9 cellular contexts compared by ENCODE assay signal in the genomic region with DNA sequence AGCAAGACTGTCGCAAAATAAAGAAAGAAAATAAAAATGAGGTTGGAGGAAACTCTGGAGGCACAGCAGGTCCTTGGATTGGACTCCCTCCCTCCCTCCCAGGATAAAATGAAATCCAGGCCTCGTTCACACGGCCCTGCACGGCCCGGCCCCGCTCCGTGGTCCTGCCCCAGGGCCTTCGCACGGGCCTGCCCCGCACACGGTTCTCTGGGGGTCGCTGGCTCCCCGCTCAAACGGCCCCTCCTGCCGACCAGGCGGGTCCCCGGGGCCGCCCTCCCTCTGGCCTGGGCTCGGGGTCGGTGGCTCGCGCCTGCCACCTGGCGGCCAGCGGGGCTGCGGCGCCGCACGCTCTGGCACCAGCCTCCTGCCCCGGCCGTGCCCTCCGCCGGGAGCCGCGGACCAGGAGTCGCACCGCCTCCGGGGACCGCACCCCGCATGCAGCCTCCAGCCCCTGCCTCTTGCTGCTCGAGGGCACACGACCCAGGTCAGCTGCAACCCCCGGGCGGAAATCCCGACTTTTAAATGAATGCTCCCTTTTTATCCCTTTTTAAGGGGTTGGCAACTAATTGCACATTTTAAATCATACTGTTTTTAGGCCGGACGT. TPM values are rescaled to one million over a fixed set of nuclear protein-coding genes. Genes with fewer than 3 reads are reported as not detected.
DNase-seq lines count a peak whose midpoint lies in the region; ATAC-seq and TF ChIP-seq lines count a peak whose summit lies in the region.
"Had no signal": no experiment of that assay in that cellular context is flagged by ENCODE, and none has a peak within 500 bp of the region (broad histone marks: within the 10 kb centered on the region; RNA-seq: fewer than 3 reads in every experiment).

No MANE protein-coding gene starts in this region.

- no peak overlapping the region for H3K4me3 ChIP-seq in OCI-LY1 (ENCODE audit: low read depth, low read length, poor library complexity, severe bottlenecking)
- H3K4me3 ChIP-seq in fibroblast of mammary gland (ENCODE audit: control insufficient read depth, low read depth, low read length): peak overlapping the region; percentile 15
- no peak overlapping the region for H3K4me3 ChIP-seq in neural progenitor cell

- H2AFZ ChIP-seq in OCI-LY1 (ENCODE audit: low read length) (no peak overlapping the region), neural progenitor cell (replicated peaks) (no peak overlapping the region)

- H3K36me3 Mint-ChIP-seq in activated T-cell treated with anti-CD3 and anti-CD28 coated beads, Interleukin-2, amount 50 U/mL, for 72 hours (ENCODE audit: insufficient read depth in 2 of 2): peaks cover 3 to 6% of the 10 kb centered on the region in 2 donors
- peaks cover 5% of the 10 kb centered on the region for H3K36me3 Mint-ChIP-seq in neural progenitor cell

- H3F3A ChIP-seq in OCI-LY1 (ENCODE audit: insufficient read depth, low read length): no peaks in the 10 kb centered on the region
- H3F3A ChIP-seq in neural progenitor cell (ENCODE audit: low read depth): peaks cover 50% of the 10 kb centered on the region

- H3K27ac Mint-ChIP-seq in activated T-cell treated with anti-CD3 and anti-CD28 coated beads, Interleukin-2, amount 50 U/mL, for 72 hours: no peak overlapping the region
- H3K27ac Mint-ChIP-seq in neural progenitor cell: no peak overlapping the region

- no peaks in the 10 kb centered on the region for H3K9me3 Mint-ChIP-seq in activated T-cell treated with anti-CD3 and anti-CD28 coated beads, Interleukin-2, amount 50 U/mL, for 72 hours
- no peaks in the 10 kb centered on the region for H3K9me3 Mint-ChIP-seq in neural progenitor cell

- H3K9ac ChIP-seq in OCI-LY1 (ENCODE audit: low read length): no peak overlapping the region
- H3K9ac ChIP-seq in neural progenitor cell: no peak overlapping the region

- no peak overlapping the region for H3K27ac ChIP-seq in OCI-LY1 (ENCODE audit: low read depth, low read length, poor library complexity, severe bottlenecking)
- no peak overlapping the region for H3K27ac ChIP-seq in neural progenitor cell

- no peaks in the 10 kb centered on the region for H3K9me3 ChIP-seq in OCI-LY1 (ENCODE audit: low read length)
- no peaks in the 10 kb centered on the region for H3K9me3 ChIP-seq in neural progenitor cell (ENCODE audit: low read depth)

- no peaks in the 10 kb centered on the region for H3K9me2 ChIP-seq in OCI-LY1 (ENCODE audit: low read depth, low read length)

- H3K27me3 ChIP-seq in OCI-LY1 (ENCODE audit: insufficient read depth, low read length) (no peaks in the 10 kb centered on the region; the same call in 1 of the 2 replicates), neural progenitor cell (no peaks in the 10 kb centered on the region)

- no peaks in the 10 kb centered on the region for H3K27me3 Mint-ChIP-seq in activated T-cell treated with anti-CD3 and anti-CD28 coated beads, Interleukin-2, amount 50 U/mL, for 72 hours (ENCODE audit: low read depth)
- H3K27me3 Mint-ChIP-seq in neural progenitor cell (ENCODE audit: insufficient read depth, low read depth): peaks cover 11% of the 10 kb centered on the region

- peaks cover 10% of the 10 kb centered on the region; the same call in 1 of the 2 replicates for H3K36me3 ChIP-seq in OCI-LY1 (ENCODE audit: insufficient read depth, low read length)
- H3K36me3 ChIP-seq in neural progenitor cell: no peaks in the 10 kb centered on the region

- TF ChIP-seq CTCF in OCI-LY1 (IDR thresholded peaks at IDR 0.05; ENCODE audit: low read length) (peak; percentile 87), fibroblast of mammary gland (conservative IDR thresholded peaks at IDR 0.05; ENCODE audit: control insufficient read depth, insufficient read depth, low read depth, low read length) (no peak), neural progenitor cell (IDR thresholded peaks at IDR 0.05) (peak; percentile 91)

- H3K4me2 ChIP-seq in OCI-LY1 (ENCODE audit: low read length) (peak overlapping the region; percentile 31; the same call in 1 of the 2 replicates), neural progenitor cell (peak overlapping the region; percentile 58)

- H3K4me1 ChIP-seq in OCI-LY1 (ENCODE audit: insufficient read depth, low read length, severe bottlenecking) (peaks cover 16% of the 10 kb centered on the region), neural progenitor cell (peaks cover 21% of the 10 kb centered on the region)

- H3K4me1 Mint-ChIP-seq in activated T-cell treated with anti-CD3 and anti-CD28 coated beads, Interleukin-2, amount 50 U/mL, for 72 hours (ENCODE audit: low read depth): peaks cover 13% of the 10 kb centered on the region
- H3K4me1 Mint-ChIP-seq in neural progenitor cell: peaks cover 16% of the 10 kb centered on the region

- H4K20me1 ChIP-seq in OCI-LY1 (ENCODE audit: insufficient read depth, low read length): no peaks in the 10 kb centered on the region
- no peaks in the 10 kb centered on the region for H4K20me1 ChIP-seq in neural progenitor cell (ENCODE audit: low read depth)

- H3K4me3 Mint-ChIP-seq in activated T-cell treated with anti-CD3 and anti-CD28 coated beads, Interleukin-2, amount 50 U/mL, for 72 hours: peak overlapping the region; percentile 53 to 61
- peak overlapping the region; percentile 70 for H3K4me3 Mint-ChIP-seq in neural progenitor cell

- DNase-seq in DMS79 treated with DMSO at 0.1 percent for 48 hours (lab: John Stamatoyannopoulos, UW) (peak; percentile 40), DMS79 (lab: John Stamatoyannopoulos, UW) (no peak), fibroblast of mammary gland (ENCODE audit: low read depth) (peak; percentile 35), neural progenitor cell (ENCODE audit: low spot score) (peak; percentile 89)
- peak; percentile 78 to 91 for DNase-seq in activated T-cell treated with anti-CD3 and anti-CD28 coated beads, Interleukin-2, amount 50 U/mL, for 72 hours
- DNase-seq in stimulated activated naive CD8-positive, alpha-beta T cell treated with anti-CD3 and anti-CD28 coated beads, Interleukin-15, Interleukin-2, amounts not matched to agents 100 U/mL and 50 U/mL, for 24 hours: peak; percentile 89

- ATAC-seq in HG03175 (IDR thresholded peaks at IDR 0.05; ENCODE audit: unreplicated experiment): peak; percentile 48
- ATAC-seq in activated T-cell treated with anti-CD3 and anti-CD28 coated beads, Interleukin-2, amount 50 U/mL, for 72 hours (replicated peaks in 1 of 2): peak; percentile 85 to 89
- ATAC-seq in stimulated activated naive CD8-positive, alpha-beta T cell treated with anti-CD3 and anti-CD28 coated beads, Interleukin-15, Interleukin-2, amounts not matched to agents 100 U/mL and 50 U/mL, for 24 hours: peak; percentile 84

- H3K79me2 ChIP-seq in OCI-LY1 (ENCODE audit: insufficient read depth, low read length) (no peaks in the 10 kb centered on the region), neural progenitor cell (ENCODE audit: low read depth) (peaks cover 13% of the 10 kb centered on the region)

RNA-seq across cellular contexts. Expression of gene WDR18, which starts 1.5 kb away (rescaled TPM):
- total RNA-seq in activated T-cell treated with anti-CD3 and anti-CD28 coated beads, Interleukin-2, amount 50 U/mL, for 72 hours: 10 to 100 TPM; 59.6 TPM
- total RNA-seq in neural progenitor cell (ENCODE audit: low replicate concordance): 38.6 and 156 TPM in 2 replicates

RNA-seq across cellular contexts. Expression of gene GRIN3B, which starts 17.6 kb away (rescaled TPM):
- under 1 TPM; 0.10 to 0.35 TPM for total RNA-seq in activated T-cell treated with anti-CD3 and anti-CD28 coated beads, Interleukin-2, amount 50 U/mL, for 72 hours
- 5.4 and 5.9 TPM in 2 replicates for total RNA-seq in neural progenitor cell (ENCODE audit: low replicate concordance)

RNA-seq across cellular contexts. Expression of gene TMEM259, which starts 38.3 kb away (rescaled TPM):
- 100 to 1,000 TPM; 125 to 127 TPM for total RNA-seq in activated T-cell treated with anti-CD3 and anti-CD28 coated beads, Interleukin-2, amount 50 U/mL, for 72 hours
- 31.7 and 175 TPM in 2 replicates for total RNA-seq in neural progenitor cell (ENCODE audit: low replicate concordance)

RNA-seq across cellular contexts. Expression of gene RNU6-2, which starts 38.7 kb away (rescaled TPM):
- total RNA-seq in activated T-cell treated with anti-CD3 and anti-CD28 coated beads, Interleukin-2, amount 50 U/mL, for 72 hours: not detected
- not detected in 2 replicates for total RNA-seq in neural progenitor cell (ENCODE audit: low replicate concordance)
- total RNA-seq: pulmonary artery endothelial cell had no signal

RNA-seq across cellular contexts. Expression of gene CNN2, which starts 43.7 kb away (rescaled TPM):
- 100 to 1,000 TPM in 1 of 2 donors, 10 to 100 TPM in 1; 98.9 to 124 TPM for total RNA-seq in activated T-cell treated with anti-CD3 and anti-CD28 coated beads, Interleukin-2, amount 50 U/mL, for 72 hours
- 131 and 196 TPM in 2 replicates for total RNA-seq in neural progenitor cell (ENCODE audit: low replicate concordance)
